In the genomic region with DNA sequence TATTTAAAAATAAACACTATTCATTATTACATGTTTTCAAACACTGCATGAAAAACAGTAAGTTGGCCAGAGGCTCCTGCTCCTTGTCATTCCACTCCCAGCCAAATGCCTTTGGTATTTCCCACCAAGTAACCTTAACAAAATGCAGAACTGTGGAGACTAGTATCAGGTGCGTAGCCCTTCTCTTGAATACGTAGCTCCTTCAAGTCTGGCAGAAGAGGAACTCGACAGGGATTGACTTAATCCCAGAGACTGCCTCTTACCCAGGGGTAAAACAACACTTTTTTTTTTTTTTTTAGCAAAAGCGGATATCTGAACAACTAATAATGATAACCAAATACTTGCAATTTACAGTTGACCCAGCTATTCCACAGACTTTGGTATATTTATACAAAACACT, we compare ENCODE assay signal across 8 cellular contexts. TPM values are rescaled to one million over a fixed set of nuclear protein-coding genes. Genes with fewer than 3 reads are reported as not detected.
DNase-seq lines count a peak whose midpoint lies in the region; ATAC-seq and TF ChIP-seq lines count a peak whose summit lies in the region.

No MANE protein-coding gene starts in this region.

- no peak for TF ChIP-seq POLR2A in esophagus squamous epithelium (IDR thresholded peaks at IDR 0.05)

- CTCF ChIA-PET in Panc1 (lab: Charles Lee): interaction anchor here (0.6 kb wide), 1 partner anchor 114 kb away, joined by 5 read pairs; no protein-coding TSS in a partner anchor

- ATAC-seq in Panc1 (no peak), psoas muscle (peak in 1 of 4 donors; percentile 55), HG02678 (IDR thresholded peaks at IDR 0.05; ENCODE audit: unreplicated experiment) (no peak), GM21526 (IDR thresholded peaks at IDR 0.05; ENCODE audit: low FRiP score, unreplicated experiment) (no peak)

- no TSS peak for BruUV-seq in Panc1 (replicated peaks; lab: Mats Ljungman, UMichigan)

- H3K4me1 ChIP-seq in Panc1 (ENCODE audit: control insufficient read depth, insufficient read depth, low read length) (peaks cover 15% of the 10 kb centered on the region), esophagus squamous epithelium (peaks cover 0 to 24% (median 11%) of the 10 kb centered on the region in 3 donors), psoas muscle (peaks cover 11% of the 10 kb centered on the region)

- H3K27ac ChIP-seq in Panc1 (ENCODE audit: low read length) (peak overlapping the region; percentile 94), esophagus squamous epithelium (peak overlapping the region in 3 of 4 donors; percentile 78 to 90 (median 83)), psoas muscle (peak overlapping the region; percentile 77)

- no peak for TF ChIP-seq CTCF in GM12864 (IDR thresholded peaks at IDR 0.05; ENCODE audit: low read depth, low read length, missing control alignments)
- TF ChIP-seq CTCF in Panc1 (IDR thresholded peaks at IDR 0.05): no peak
- no peak for TF ChIP-seq CTCF in esophagus squamous epithelium (IDR thresholded peaks at IDR 0.05)
- no peak for TF ChIP-seq CTCF in psoas muscle (IDR thresholded peaks at IDR 0.05)

- WGBS in esophagus squamous epithelium, 2 donors: 6 to 13% methylated on average over 4 of the region's 4 CpGs
- 6 to 12% (median 11%) methylated on average over 4 of the region's 4 CpGs for WGBS in psoas muscle, 3 donors

- H3K27me3 ChIP-seq in Panc1 (ENCODE audit: control insufficient read depth, insufficient read depth, low read length) (no peaks in the 10 kb centered on the region), esophagus squamous epithelium (no peaks in the 10 kb centered on the region), psoas muscle (ENCODE audit: insufficient read depth in 3 of 3, low read length in 2 of 3) (no peaks in the 10 kb centered on the region)

- peaks cover 30% of the 10 kb centered on the region for H3K36me3 ChIP-seq in Panc1 (ENCODE audit: control insufficient read depth, insufficient read depth, low read length)
- peaks cover 4 to 38% (median 4%) of the 10 kb centered on the region in 3 donors for H3K36me3 ChIP-seq in esophagus squamous epithelium
- peaks cover 0 to 47% of the 10 kb centered on the region in 2 donors for H3K36me3 ChIP-seq in psoas muscle (ENCODE audit: insufficient read depth in 1 of 2, low read depth in 1 of 2)

- POLR2A ChIA-PET in Panc1 (lab: Charles Lee): interaction anchor here (0.7 to 1.0 kb wide), 2 partner anchors 64 to 94 kb away, joined by 4 to 6 read pairs; partner anchors contain the start of gene WWTR1

- DNase-seq in GM12864 (ENCODE audit: low read depth) (no peak), Panc1 (ENCODE audit: low read depth, low spot score) (no peak), esophagus squamous epithelium (lab: John Stamatoyannopoulos, UW) (no peak), psoas muscle (no peak), NCI-H226 (no peak), SIG-M5 (lab: John Stamatoyannopoulos, UW) (no peak)

- H3K9me3 ChIP-seq in Panc1 (ENCODE audit: control insufficient read depth, insufficient read depth, low read depth, low read length) (no peaks in the 10 kb centered on the region), esophagus squamous epithelium (no peaks in the 10 kb centered on the region), psoas muscle (no peaks in the 10 kb centered on the region)

- in situ Hi-C loops in Panc1 (cut with HindIII; ENCODE audit: low pct_unique_long_range_greater_than_20kb, low sequenced_read_pairs): no loop called here

- H3K4me3 ChIP-seq in GM12864 (ENCODE audit: low read depth, low read length) (peak overlapping the region; percentile 97), Panc1 (ENCODE audit: low read depth in 2 of 2, low read length in 2 of 2) (peak overlapping the region; percentile 95 to 98), esophagus squamous epithelium (peak overlapping the region; percentile 47 to 95 (median 71)), psoas muscle (peak overlapping the region; percentile 83)

- intact Hi-C loops in Panc1 (cut with micrococcal nuclease; ENCODE audit: unreplicated experiment) (no loop called here), esophagus squamous epithelium (cut with DNase I) (no loop called here), psoas muscle (cut with DNase I) (loop anchor here in 1 of 2 donors (5.0 kb wide), 1 partner anchor 61 kb away; the partner anchor contains the start of gene RNF13)

RNA-seq across cellular contexts. Expression of gene COMMD2, which starts 0.7 kb away (rescaled TPM):
- 70.2 TPM for total RNA-seq in Panc1 (2021; ENCODE audit: unreplicated experiment)
- 53.1 TPM for polyA plus RNA-seq in Panc1 (2012; ENCODE audit: insufficient read length)
- 10 to 100 TPM; 11.1 to 29.2 (median 22.1) TPM for total RNA-seq in esophagus squamous epithelium
- total RNA-seq in psoas muscle: 10 to 100 TPM; 11.6 to 22.8 (median 15.1) TPM
- 10 to 100 TPM in 2 of 3 donors, 1 to 10 TPM in 1; 7.7 to 19.1 (median 11.1) TPM for polyA plus RNA-seq in psoas muscle

RNA-seq across cellular contexts. Expression of gene ANKUB1, which starts 40.8 kb away (rescaled TPM):
- total RNA-seq in Panc1 (2021; ENCODE audit: unreplicated experiment) (not detected), esophagus squamous epithelium (not detected), psoas muscle (not detected)
- polyA plus RNA-seq in Panc1 (2012; ENCODE audit: insufficient read length): not detected
- polyA plus RNA-seq in psoas muscle: 1 to 10 TPM in 1 of 3 donors, not detected in 2; 2.9 TPM
